ENCODE assay signal across 11 cellular contexts in genomic region chr9:20358201-20358600, GRCh38.
DNase-seq lines count a peak whose midpoint lies in the region; ATAC-seq, FAIRE-seq and TF ChIP-seq lines count a peak whose summit lies in the region.
"Had no signal": no experiment of that assay in that cellular context is flagged by ENCODE, and none has a peak within 500 bp of the region (broad histone marks: within the 10 kb centered on the region; RNA-seq: fewer than 3 reads in every experiment).

No MANE protein-coding gene starts in this region.

- no peak overlapping the region for H3K4me3 Mint-ChIP-seq in CD4-positive, alpha-beta T cell
- H3K4me3 Mint-ChIP-seq in astrocyte (ENCODE audit: unreplicated experiment), result no peak overlapping the region

- DNase-seq in CD4-positive, alpha-beta T cell, result no peak
- DNase-seq in LHCN-M2 (ENCODE audit: low read depth) (peak; percentile 52), astrocyte (ENCODE audit: low read depth) (peak; percentile 34), mesenchymal stem cell (peak; percentile 54), globus pallidus (ENCODE audit: low spot score) (no peak), stomach (no peak), NCI-H226 (no peak)
- no peak for DNase-seq in effector memory CD4-positive, alpha-beta T cell
- DNase-seq: COR-L47, dermis blood vessel endothelial cell, NCI-H146 had no signal

- CTCF ChIA-PET in CD4-positive, alpha-beta T cell (lab: Charles Lee), result interaction anchor here (0.8 kb wide), 1 partner anchor 80 kb away, joined by 3 read pairs; no protein-coding TSS in a partner anchor

- H3K4me1 Mint-ChIP-seq in CD4-positive, alpha-beta T cell (ENCODE audit: low read depth), result peaks cover 58% of the 10 kb centered on the region
- H3K4me1 Mint-ChIP-seq in astrocyte (ENCODE audit: low read depth, unreplicated experiment), result peaks cover 37% of the 10 kb centered on the region

- no peak overlapping the region for H2BK120ac ChIP-seq in mesenchymal stem cell (ENCODE audit: low read depth, low read length)

- 86% methylated on average over 2 of the region's 5 CpGs for WGBS in mesenchymal stem cell
- WGBS in stomach, 5 donors, result 50 to 72% (median 66%) methylated on average over 5 of the region's 5 CpGs

- intact Hi-C loops in CD4-positive, alpha-beta T cell (cut with DNase I, micrococcal nuclease), result loop anchor here (5.0 to 10.0 kb wide), 6 partner anchors 264 to 749 kb away; partner anchors contain the start of gene MLLT3 (in 2 of the 2)
- intact Hi-C loops in stomach (cut with DNase I; ENCODE audit: low total_unique reads), result loop anchor here (10.0 kb wide), 1 partner anchor 587 kb away; no protein-coding TSS in a partner anchor

- no peak for FAIRE-seq in astrocyte (lab: Jason Lieb, UNC)

- no peak overlapping the region for H3K23ac ChIP-seq in mesenchymal stem cell (ENCODE audit: low read length in 2 of 2)

- H3K36me3 ChIP-seq in astrocyte (ENCODE audit: insufficient read depth, low read length) (no peaks in the 10 kb centered on the region), mesenchymal stem cell (ENCODE audit: control insufficient read depth in 1 of 2, insufficient read depth in 2 of 2, low read depth in 1 of 2, low read length in 2 of 2) (peaks cover 4 to 8% of the 10 kb centered on the region in 2 experiments), stomach (peaks cover 0 to 36% (median 26%) of the 10 kb centered on the region in 4 donors)
- H3K36me3 ChIP-seq in effector memory CD4-positive, alpha-beta T cell (ENCODE audit: control insufficient read depth, insufficient read depth, low read length), result peaks cover 5% of the 10 kb centered on the region

- no peak overlapping the region for H3K27ac ChIP-seq in CD4-positive, alpha-beta T cell (ENCODE audit: low read depth, low read length)
- H3K27ac ChIP-seq in astrocyte (ENCODE audit: low read depth, low read length) (no peak overlapping the region), mesenchymal stem cell (ENCODE audit: low read length, poor library complexity, severe bottlenecking) (no peak overlapping the region), stomach (no peak overlapping the region)
- H3K27ac ChIP-seq in effector memory CD4-positive, alpha-beta T cell (ENCODE audit: insufficient read depth, low read length, poor library complexity, severe bottlenecking), result no peak overlapping the region

- no peak overlapping the region for H3K18ac ChIP-seq in mesenchymal stem cell (ENCODE audit: low read depth in 1 of 2, low read length in 2 of 2)

- no peak for TF ChIP-seq POLR2A in stomach (IDR thresholded peaks at IDR 0.05)

- peaks cover 76% of the 10 kb centered on the region for H3K36me3 Mint-ChIP-seq in CD4-positive, alpha-beta T cell (ENCODE audit: low read depth)
- H3K36me3 Mint-ChIP-seq in astrocyte (ENCODE audit: low read depth, unreplicated experiment), result peaks cover 1% of the 10 kb centered on the region

- no peak for TF ChIP-seq EP300 in stomach (IDR thresholded peaks at IDR 0.05)

- H3K27ac Mint-ChIP-seq in CD4-positive, alpha-beta T cell, result peak overlapping the region; percentile 41
- H3K27ac Mint-ChIP-seq in astrocyte (ENCODE audit: unreplicated experiment), result no peak overlapping the region

- H2BK15ac ChIP-seq in mesenchymal stem cell (ENCODE audit: low read depth, poor library complexity, severe bottlenecking), result no peak overlapping the region

- ATAC-seq in CD4-positive, alpha-beta T cell (ENCODE audit: poor library complexity), result no peak

- no peak overlapping the region for H3K14ac ChIP-seq in mesenchymal stem cell (ENCODE audit: low read length in 2 of 2)

- no peak for TF ChIP-seq CTCF in CD4-positive, alpha-beta T cell (IDR thresholded peaks at IDR 0.05)
- no peak for TF ChIP-seq CTCF in astrocyte (IDR thresholded peaks at IDR 0.05; ENCODE audit: insufficient read depth, low read depth, low read length)
- no peak for TF ChIP-seq CTCF in stomach (IDR thresholded peaks at IDR 0.05)

- no peak overlapping the region for H2AK5ac ChIP-seq in mesenchymal stem cell (ENCODE audit: low read length, severe bottlenecking)

- no peaks in the 10 kb centered on the region for H4K20me1 ChIP-seq in astrocyte (ENCODE audit: insufficient read depth, low read length)

- no peaks in the 10 kb centered on the region for H3K79me2 ChIP-seq in astrocyte (ENCODE audit: insufficient read depth, low read length)

- H3K4ac ChIP-seq in mesenchymal stem cell (ENCODE audit: low read depth in 1 of 2, low read length in 2 of 2), result no peak overlapping the region

- H3K4me2 ChIP-seq in astrocyte (ENCODE audit: low read length), result no peak overlapping the region
- no peak overlapping the region for H3K4me2 ChIP-seq in mesenchymal stem cell (ENCODE audit: low read length, poor library complexity, severe bottlenecking)

- H3K9me3 Mint-ChIP-seq in CD4-positive, alpha-beta T cell, result no peaks in the 10 kb centered on the region
- no peaks in the 10 kb centered on the region for H3K9me3 Mint-ChIP-seq in astrocyte (ENCODE audit: unreplicated experiment)

- no peak overlapping the region for H2BK5ac ChIP-seq in mesenchymal stem cell (ENCODE audit: low read depth, low read length, poor library complexity, severe bottlenecking)

- H2BK12ac ChIP-seq in mesenchymal stem cell (ENCODE audit: low read length in 2 of 2), result no peak overlapping the region

- H3K4me3 ChIP-seq in astrocyte (ENCODE audit: insufficient read depth, low read depth, low read length) (no peak overlapping the region), mesenchymal stem cell (ENCODE audit: insufficient read depth in 1 of 2, low read depth in 1 of 2, low read length in 2 of 2) (no peak overlapping the region), stomach (no peak overlapping the region)
- no peak overlapping the region for H3K4me3 ChIP-seq in effector memory CD4-positive, alpha-beta T cell (ENCODE audit: insufficient read depth, low read depth, low read length, poor library complexity, severe bottlenecking)

- no peak overlapping the region for H2AFZ ChIP-seq in astrocyte (ENCODE audit: low read depth, low read length)
- H2AFZ ChIP-seq in mesenchymal stem cell (ENCODE audit: low read depth, low read length), result no peak overlapping the region

- POLR2A ChIA-PET in CD4-positive, alpha-beta T cell (lab: Charles Lee), result interaction anchor here (0.5 to 1.3 kb wide), 3 partner anchors 19 to 265 kb away, joined by 3 read pairs; no protein-coding TSS in a partner anchor

- H3K4me1 ChIP-seq in astrocyte (ENCODE audit: insufficient read depth, low read length), result peaks cover 30% of the 10 kb centered on the region
- H3K4me1 ChIP-seq in mesenchymal stem cell (ENCODE audit: control insufficient read depth, insufficient read depth, low read depth, low read length), result peaks cover 2% of the 10 kb centered on the region
- no peaks in the 10 kb centered on the region for H3K4me1 ChIP-seq in effector memory CD4-positive, alpha-beta T cell (ENCODE audit: control insufficient read depth, insufficient read depth, low read length, poor library complexity, severe bottlenecking)
- H3K4me1 ChIP-seq in stomach, result peaks cover 1 to 40% (median 20%) of the 10 kb centered on the region in 4 donors

- no peaks in the 10 kb centered on the region for H3K27me3 Mint-ChIP-seq in CD4-positive, alpha-beta T cell
- H3K27me3 Mint-ChIP-seq in astrocyte (ENCODE audit: low read depth, unreplicated experiment), result no peaks in the 10 kb centered on the region

- H3K9ac ChIP-seq in astrocyte (ENCODE audit: low read length), result no peak overlapping the region
- no peak overlapping the region for H3K9ac ChIP-seq in mesenchymal stem cell (ENCODE audit: low read length)

- H3K79me1 ChIP-seq in mesenchymal stem cell (replicated peaks; ENCODE audit: low read length, poor library complexity, severe bottlenecking), result no peaks in the 10 kb centered on the region

- H3K9me3 ChIP-seq in CD4-positive, alpha-beta T cell (ENCODE audit: control insufficient read depth, low read length), result no peaks in the 10 kb centered on the region
- H3K9me3 ChIP-seq in astrocyte (ENCODE audit: insufficient read depth, low read depth, low read length) (no peaks in the 10 kb centered on the region), mesenchymal stem cell (ENCODE audit: control insufficient read depth, low read length) (no peaks in the 10 kb centered on the region), stomach (no peaks in the 10 kb centered on the region)
- no peaks in the 10 kb centered on the region for H3K9me3 ChIP-seq in effector memory CD4-positive, alpha-beta T cell (ENCODE audit: control insufficient read depth, low read length)

- no peak overlapping the region for H4K91ac ChIP-seq in mesenchymal stem cell (ENCODE audit: low read length)

- no peaks in the 10 kb centered on the region for H3K27me3 ChIP-seq in CD4-positive, alpha-beta T cell (ENCODE audit: control insufficient read depth, insufficient read depth, low read length)
- H3K27me3 ChIP-seq in astrocyte (ENCODE audit: insufficient read depth, low read length) (no peaks in the 10 kb centered on the region), mesenchymal stem cell (ENCODE audit: control insufficient read depth in 1 of 2, insufficient read depth in 1 of 2, low read length in 2 of 2) (no peaks in the 10 kb centered on the region), stomach (no peaks in the 10 kb centered on the region)
- H3K27me3 ChIP-seq in effector memory CD4-positive, alpha-beta T cell (replicated peaks; ENCODE audit: control insufficient read depth, insufficient read depth, low read length, poor library complexity, severe bottlenecking), result no peaks in the 10 kb centered on the region

- H4K8ac ChIP-seq in mesenchymal stem cell (ENCODE audit: low read length), result no peak overlapping the region

Comparison
In these comparisons a context has a peak if more than half of its experiments do, and no peak if none do; other contexts are left out.
1. DNase-seq: peak in LHCN-M2 (single experiment), astrocyte (single experiment) and mesenchymal stem cell (single experiment); none in CD4-positive, alpha-beta T cell (0 of 10), effector memory CD4-positive, alpha-beta T cell (0 of 3), globus pallidus (single experiment), stomach (single experiment) and NCI-H226 (single experiment).